1 cellular context compared by ENCODE assay signal in the genomic region with DNA sequence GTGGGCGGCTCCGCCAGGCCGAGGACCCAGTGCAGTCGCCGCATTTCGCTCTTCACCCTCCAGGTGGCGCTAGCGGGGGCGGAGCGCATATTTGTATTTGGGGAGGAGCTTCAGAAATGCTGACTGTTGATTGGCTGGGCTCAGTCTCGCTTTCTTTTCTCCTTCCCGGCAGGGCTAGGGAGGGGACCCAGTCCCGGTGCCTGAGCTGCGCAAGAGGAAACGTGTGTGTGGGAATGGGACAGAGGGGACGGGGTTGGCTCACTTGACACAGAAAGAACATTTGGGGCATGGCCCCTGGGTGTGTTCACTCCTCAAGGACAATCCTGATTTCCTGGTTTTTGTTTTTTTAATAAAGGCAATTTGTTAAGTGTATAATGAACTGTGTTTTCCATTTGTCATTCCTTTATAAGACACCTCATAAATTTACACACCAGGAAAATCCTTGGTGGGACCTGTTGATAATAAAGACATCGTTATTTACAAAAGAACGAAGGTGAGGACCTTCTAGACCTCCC.
TF ChIP-seq lines count a peak whose summit lies in the region.

No MANE protein-coding gene starts in this region.

TF ChIP-seq in PFSK-1, 5 proteins besides CTCF, POLR2A, EP300 and RAD21 (continued from another document):
- TF ChIP-seq REST (IDR thresholded peaks at IDR 0.05; ENCODE audit: insufficient read depth in 1 of 2, low read depth in 2 of 2, low read length in 2 of 2) (no peak), SIN3A (IDR thresholded peaks at IDR 0.05; ENCODE audit: borderline replicate concordance, insufficient read depth, low read length) (no peak)
